Comparison of ENCODE assay signal across 13 cellular contexts in genomic region chr5:77773734-77774280, GRCh38. TPM values are rescaled to one million over a fixed set of nuclear protein-coding genes. Genes with fewer than 3 reads are reported as not detected.
DNase-seq lines count a peak whose midpoint lies in the region; ATAC-seq, FAIRE-seq and TF ChIP-seq lines count a peak whose summit lies in the region.
"Had no signal": no experiment of that assay in that cellular context is flagged by ENCODE, and none has a peak within 500 bp of the region (broad histone marks: within the 10 kb centered on the region; RNA-seq: fewer than 3 reads in every experiment).

No MANE protein-coding gene starts in this region.

- H3K27me3 Mint-ChIP-seq in WTC11 (ENCODE audit: low read depth) (peaks cover 6% of the 10 kb centered on the region; the same call in 1 of the 2 replicates), type B pancreatic cell (no peaks in the 10 kb centered on the region)

- H3K9me3 ChIP-seq in left ventricle myocardium inferior (replicated peaks), result no peaks in the 10 kb centered on the region
- no peaks in the 10 kb centered on the region for H3K9me3 ChIP-seq in iPS-18a (ENCODE audit: control insufficient read depth, low read depth, low read length)

- FAIRE-seq in frontal cortex (lab: Jason Lieb, UNC), result no peak
- FAIRE-seq: GM12892 had no signal

- H3K9me3 Mint-ChIP-seq in WTC11 (no peaks in the 10 kb centered on the region), type B pancreatic cell (peaks cover 7% of the 10 kb centered on the region)
- H3K9me3 Mint-ChIP-seq: T-helper 1 cell treated with Interleukin-12 subunit alpha and Interleukin-12 subunit beta and Interleukin-4 antibody, amounts not matched to agents 30 μg/mL and 1 μg/mL, for 36 hours had no signal

- peaks cover 3% of the 10 kb centered on the region for H3K36me3 ChIP-seq in left ventricle myocardium inferior
- peaks cover 17% of the 10 kb centered on the region for H3K36me3 ChIP-seq in iPS-18a (ENCODE audit: control insufficient read depth, low read depth, low read length)

- intact Hi-C loops in left ventricle myocardium inferior (cut with micrococcal nuclease), result no loop called here
- intact Hi-C loops in cardiac septum (cut with DNase I), result no loop called here

- no peak for DNase-seq in left ventricle myocardium inferior
- DNase-seq in cardiac septum (ENCODE audit: low spot score), result no peak
- no peak for DNase-seq in WTC11 (ENCODE audit: low spot score)
- DNase-seq in type B pancreatic cell (ENCODE audit: extremely low spot score, unreplicated experiment), result no peak
- DNase-seq in NCI-H1694 treated with DMSO at 0.1 percent for 48 hours (lab: John Stamatoyannopoulos, UW), result no peak
- no peak for DNase-seq in frontal cortex (ENCODE audit: low spot score in 2 of 2)
- DNase-seq: NCI-H524 treated with DMSO at 0.1 percent for 48 hours; stimulated activated naive CD4-positive, alpha-beta T cell had no signal

- H3K27me3 ChIP-seq in left ventricle myocardium inferior (ENCODE audit: low read depth) (no peaks in the 10 kb centered on the region), iPS-18a (ENCODE audit: control insufficient read depth, insufficient read depth, low read length) (peaks cover 7% of the 10 kb centered on the region)

- H3K9ac ChIP-seq in iPS-18a (ENCODE audit: low read length), result peak overlapping the region; percentile 91

- H3K4me1 Mint-ChIP-seq in WTC11 (peaks cover 61% of the 10 kb centered on the region), type B pancreatic cell (ENCODE audit: unreplicated experiment) (peaks cover 29% of the 10 kb centered on the region)

- CTCF ChIA-PET in WTC11 (lab: Charles Lee), result no interaction called here

- POLR2A ChIA-PET in WTC11 (lab: Charles Lee), result no interaction called here

- TF ChIP-seq CTCF in left ventricle myocardium inferior (IDR thresholded peaks at IDR 0.05; ENCODE audit: borderline replicate concordance) (no peak), WTC11 (IDR thresholded peaks at IDR 0.05) (no peak), type B pancreatic cell (conservative IDR thresholded peaks at IDR 0.05) (no peak)

- H3K4me3 ChIP-seq in left ventricle myocardium inferior (peak overlapping the region; percentile 93), iPS-18a (ENCODE audit: low read length) (peak overlapping the region; percentile 87)

- H3K36me3 Mint-ChIP-seq in WTC11 (peaks cover 7% of the 10 kb centered on the region; the same call in 1 of the 2 replicates), type B pancreatic cell (peaks cover 19% of the 10 kb centered on the region)

- H3K4me1 ChIP-seq in left ventricle myocardium inferior (peaks cover 78% of the 10 kb centered on the region), iPS-18a (ENCODE audit: control insufficient read depth, low read depth, low read length) (peaks cover 38% of the 10 kb centered on the region)

- H3K4me3 Mint-ChIP-seq in WTC11 (peak overlapping the region; percentile 86), type B pancreatic cell (peak overlapping the region; percentile 86)

- ATAC-seq in WTC11 (peak; percentile 11), HG03095 (IDR thresholded peaks at IDR 0.05; ENCODE audit: unreplicated experiment) (no peak)

- H3K27ac Mint-ChIP-seq in WTC11 (peak overlapping the region; percentile 88), type B pancreatic cell (peak overlapping the region; percentile 95)
- H3K27ac Mint-ChIP-seq: T-helper 1 cell treated with Interleukin-12 subunit alpha and Interleukin-12 subunit beta and Interleukin-4 antibody, amounts not matched to agents 30 μg/mL and 1 μg/mL, for 36 hours had no signal

- H3K27ac ChIP-seq in left ventricle myocardium inferior (replicated peaks) (no peak overlapping the region), iPS-18a (ENCODE audit: low read length) (no peak overlapping the region)
- H3K27ac ChIP-seq: coronary artery had no signal

TF ChIP-seq in WTC11, 78 proteins besides CTCF, POLR2A, EP300 and RAD21:
- TF ChIP-seq ZNF317 (CRISPR knock-in tag; IDR thresholded peaks at IDR 0.05; ENCODE audit: borderline replicate concordance, low read depth) (no peak), MLX (CRISPR knock-in tag; IDR thresholded peaks at IDR 0.05) (no peak), PRDM15 (CRISPR knock-in tag; IDR thresholded peaks at IDR 0.05) (no peak), CREB1 (CRISPR knock-in tag; IDR thresholded peaks at IDR 0.05) (no peak), ZSCAN18 (CRISPR knock-in tag; IDR thresholded peaks at IDR 0.05) (no peak)
TF ChIP-seq in WTC11: peak in this region for 0.

RNA-seq across cellular contexts. Expression of gene TBCA, which starts 2.3 kb away (rescaled TPM):
- 147 TPM for total RNA-seq in left ventricle myocardium inferior
- total RNA-seq in cardiac septum, result 130 TPM
- total RNA-seq in WTC11 (2021), result 310 to 327 TPM (median 323 TPM) in 3 replicates
- 208 and 226 TPM in 2 replicates for total RNA-seq in type B pancreatic cell (ENCODE audit: low replicate concordance)
- 106 TPM for total RNA-seq in frontal cortex
